9 cellular contexts compared by ENCODE assay signal in genomic region chr17:59362811-59363205, GRCh38. TPM values are rescaled to one million over a fixed set of nuclear protein-coding genes. Genes with fewer than 3 reads are reported as not detected.
A peak's percentile ranks its signal among the peaks of the same experiment; 100 is the strongest.
DNase-seq lines count a peak whose midpoint lies in the region; ATAC-seq and TF ChIP-seq lines count a peak whose summit lies in the region.
"Had no signal": no experiment of that assay in that cellular context is flagged by ENCODE, and none has a peak within 500 bp of the region (broad histone marks: within the 10 kb centered on the region; RNA-seq: fewer than 3 reads in every experiment).

No MANE protein-coding gene starts in this region.

- H3K4me3 Mint-ChIP-seq in central memory CD8-positive, alpha-beta T cell = peak overlapping the region; percentile 59
- peak overlapping the region; percentile 68 for H3K4me3 Mint-ChIP-seq in natural killer cell treated with Interleukin-12 subunit alpha and Interleukin-12 subunit beta and Interleukin-15 and Interleukin-18, amount 100 ng/mL, for 72 hours

- ATAC-seq in HG03064 (IDR thresholded peaks at IDR 0.05; ENCODE audit: low read depth, unreplicated experiment) (peak; percentile 4), HG03469 (IDR thresholded peaks at IDR 0.05; ENCODE audit: unreplicated experiment) (no peak)
- no peak for ATAC-seq in central memory CD8-positive, alpha-beta T cell (replicated peaks; ENCODE audit: extremely low read depth, poor library complexity, severe bottlenecking)
- no peak for ATAC-seq in natural killer cell treated with Interleukin-12 subunit alpha and Interleukin-12 subunit beta and Interleukin-15 and Interleukin-18, amount 100 ng/mL, for 72 hours

- H3K36me3 Mint-ChIP-seq in central memory CD8-positive, alpha-beta T cell (ENCODE audit: insufficient read depth) = peaks cover 12% of the 10 kb centered on the region
- no peaks in the 10 kb centered on the region for H3K36me3 Mint-ChIP-seq in natural killer cell treated with Interleukin-12 subunit alpha and Interleukin-12 subunit beta and Interleukin-15 and Interleukin-18, amount 100 ng/mL, for 72 hours

- H3K4me1 Mint-ChIP-seq in central memory CD8-positive, alpha-beta T cell = peaks cover 65% of the 10 kb centered on the region
- peaks cover 36 to 40% of the 10 kb centered on the region in 2 donors for H3K4me1 Mint-ChIP-seq in natural killer cell treated with Interleukin-12 subunit alpha and Interleukin-12 subunit beta and Interleukin-15 and Interleukin-18, amount 100 ng/mL, for 72 hours (ENCODE audit: low read depth in 2 of 2)

- DNase-seq in AG10803 (ENCODE audit: low read depth) = no peak
- DNase-seq in central memory CD8-positive, alpha-beta T cell (ENCODE audit: low spot score in 2 of 2) = no peak
- no peak for DNase-seq in natural killer cell treated with Interleukin-12 subunit alpha and Interleukin-12 subunit beta and Interleukin-15 and Interleukin-18, amount 100 ng/mL, for 72 hours (ENCODE audit: low spot score)
- DNase-seq in epidermal melanocyte (ENCODE audit: insufficient read length, low spot score) = no peak
- DNase-seq in HUDEP-2 (lab: John Stamatoyannopoulos, UW; ENCODE audit: unreplicated experiment in 76 of 76) = no peak
- no peak for DNase-seq in RPMI8226
- DNase-seq: NCI-H2227 treated with DMSO at 0.1 percent for 48 hours had no signal

- H3K4me3 ChIP-seq in AG10803 (ENCODE audit: low read length) = peak overlapping the region; percentile 34

- TF ChIP-seq CTCF in AG10803 (conservative IDR thresholded peaks at IDR 0.05; ENCODE audit: low read length) = peak; percentile 21; the same call in 1 of the 2 replicates

- H3K27me3 Mint-ChIP-seq in central memory CD8-positive, alpha-beta T cell = no peaks in the 10 kb centered on the region
- H3K27me3 Mint-ChIP-seq in natural killer cell treated with Interleukin-12 subunit alpha and Interleukin-12 subunit beta and Interleukin-15 and Interleukin-18, amount 100 ng/mL, for 72 hours = no peaks in the 10 kb centered on the region

- H3K27ac Mint-ChIP-seq in central memory CD8-positive, alpha-beta T cell (ENCODE audit: low read depth) = peak overlapping the region; percentile 92
- peak overlapping the region in 1 of 2 donors; percentile 48 for H3K27ac Mint-ChIP-seq in natural killer cell treated with Interleukin-12 subunit alpha and Interleukin-12 subunit beta and Interleukin-15 and Interleukin-18, amount 100 ng/mL, for 72 hours

- H3K9me3 Mint-ChIP-seq in central memory CD8-positive, alpha-beta T cell = no peaks in the 10 kb centered on the region
- no peaks in the 10 kb centered on the region for H3K9me3 Mint-ChIP-seq in natural killer cell treated with Interleukin-12 subunit alpha and Interleukin-12 subunit beta and Interleukin-15 and Interleukin-18, amount 100 ng/mL, for 72 hours

RNA-seq across cellular contexts. Expression of gene YPEL2, which starts 31.4 kb away (rescaled TPM):
- 1 to 10 TPM; 3.1 to 5.4 TPM for total RNA-seq in natural killer cell treated with Interleukin-12 subunit alpha and Interleukin-12 subunit beta and Interleukin-15 and Interleukin-18, amount 100 ng/mL, for 72 hours
